ENCODE assay signal across 1 cellular context in the genomic region with DNA sequence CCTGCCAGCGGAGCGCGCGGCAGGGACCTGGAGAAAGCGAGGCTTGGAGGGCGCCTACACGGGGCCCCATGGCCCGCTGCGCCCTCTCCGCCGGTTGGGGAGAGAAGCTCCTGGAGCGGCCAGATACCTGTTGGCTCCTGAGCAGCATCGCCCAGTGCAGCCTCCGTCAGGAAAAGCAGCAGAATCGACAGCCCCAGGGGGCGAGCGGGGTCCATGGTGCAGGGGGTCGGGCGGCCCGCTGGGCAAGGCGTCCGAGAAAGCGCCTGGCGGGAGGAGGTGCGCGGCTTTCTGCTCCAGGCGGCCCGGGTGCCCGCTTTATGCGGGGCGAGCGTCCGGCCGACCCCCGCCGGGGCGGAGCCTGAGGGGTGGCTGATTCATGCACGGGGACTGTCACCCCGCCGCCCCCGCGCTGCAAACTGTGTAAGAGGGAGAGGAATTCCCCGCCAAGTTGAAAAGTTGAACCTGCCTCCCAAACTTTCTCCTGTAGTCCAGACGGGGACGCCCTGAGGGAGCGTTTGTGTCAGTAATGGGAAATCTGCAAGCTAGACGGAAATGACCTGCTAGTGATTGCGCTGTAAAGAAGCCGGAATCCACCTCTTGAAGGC.
TF ChIP-seq lines count a peak whose summit lies in the region.

A gene with protein sequence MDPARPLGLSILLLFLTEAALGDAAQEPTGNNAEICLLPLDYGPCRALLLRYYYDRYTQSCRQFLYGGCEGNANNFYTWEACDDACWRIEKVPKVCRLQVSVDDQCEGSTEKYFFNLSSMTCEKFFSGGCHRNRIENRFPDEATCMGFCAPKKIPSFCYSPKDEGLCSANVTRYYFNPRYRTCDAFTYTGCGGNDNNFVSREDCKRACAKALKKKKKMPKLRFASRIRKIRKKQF (minus strand): TSS at position 290 of the 605 bp plus-strand sequence. CDS start 75 bp downstream, at position 215.

TF ChIP-seq in GM23338, 12 proteins besides CTCF, POLR2A, EP300 and RAD21 (continued from another document):
- TF ChIP-seq, protein P1, sequence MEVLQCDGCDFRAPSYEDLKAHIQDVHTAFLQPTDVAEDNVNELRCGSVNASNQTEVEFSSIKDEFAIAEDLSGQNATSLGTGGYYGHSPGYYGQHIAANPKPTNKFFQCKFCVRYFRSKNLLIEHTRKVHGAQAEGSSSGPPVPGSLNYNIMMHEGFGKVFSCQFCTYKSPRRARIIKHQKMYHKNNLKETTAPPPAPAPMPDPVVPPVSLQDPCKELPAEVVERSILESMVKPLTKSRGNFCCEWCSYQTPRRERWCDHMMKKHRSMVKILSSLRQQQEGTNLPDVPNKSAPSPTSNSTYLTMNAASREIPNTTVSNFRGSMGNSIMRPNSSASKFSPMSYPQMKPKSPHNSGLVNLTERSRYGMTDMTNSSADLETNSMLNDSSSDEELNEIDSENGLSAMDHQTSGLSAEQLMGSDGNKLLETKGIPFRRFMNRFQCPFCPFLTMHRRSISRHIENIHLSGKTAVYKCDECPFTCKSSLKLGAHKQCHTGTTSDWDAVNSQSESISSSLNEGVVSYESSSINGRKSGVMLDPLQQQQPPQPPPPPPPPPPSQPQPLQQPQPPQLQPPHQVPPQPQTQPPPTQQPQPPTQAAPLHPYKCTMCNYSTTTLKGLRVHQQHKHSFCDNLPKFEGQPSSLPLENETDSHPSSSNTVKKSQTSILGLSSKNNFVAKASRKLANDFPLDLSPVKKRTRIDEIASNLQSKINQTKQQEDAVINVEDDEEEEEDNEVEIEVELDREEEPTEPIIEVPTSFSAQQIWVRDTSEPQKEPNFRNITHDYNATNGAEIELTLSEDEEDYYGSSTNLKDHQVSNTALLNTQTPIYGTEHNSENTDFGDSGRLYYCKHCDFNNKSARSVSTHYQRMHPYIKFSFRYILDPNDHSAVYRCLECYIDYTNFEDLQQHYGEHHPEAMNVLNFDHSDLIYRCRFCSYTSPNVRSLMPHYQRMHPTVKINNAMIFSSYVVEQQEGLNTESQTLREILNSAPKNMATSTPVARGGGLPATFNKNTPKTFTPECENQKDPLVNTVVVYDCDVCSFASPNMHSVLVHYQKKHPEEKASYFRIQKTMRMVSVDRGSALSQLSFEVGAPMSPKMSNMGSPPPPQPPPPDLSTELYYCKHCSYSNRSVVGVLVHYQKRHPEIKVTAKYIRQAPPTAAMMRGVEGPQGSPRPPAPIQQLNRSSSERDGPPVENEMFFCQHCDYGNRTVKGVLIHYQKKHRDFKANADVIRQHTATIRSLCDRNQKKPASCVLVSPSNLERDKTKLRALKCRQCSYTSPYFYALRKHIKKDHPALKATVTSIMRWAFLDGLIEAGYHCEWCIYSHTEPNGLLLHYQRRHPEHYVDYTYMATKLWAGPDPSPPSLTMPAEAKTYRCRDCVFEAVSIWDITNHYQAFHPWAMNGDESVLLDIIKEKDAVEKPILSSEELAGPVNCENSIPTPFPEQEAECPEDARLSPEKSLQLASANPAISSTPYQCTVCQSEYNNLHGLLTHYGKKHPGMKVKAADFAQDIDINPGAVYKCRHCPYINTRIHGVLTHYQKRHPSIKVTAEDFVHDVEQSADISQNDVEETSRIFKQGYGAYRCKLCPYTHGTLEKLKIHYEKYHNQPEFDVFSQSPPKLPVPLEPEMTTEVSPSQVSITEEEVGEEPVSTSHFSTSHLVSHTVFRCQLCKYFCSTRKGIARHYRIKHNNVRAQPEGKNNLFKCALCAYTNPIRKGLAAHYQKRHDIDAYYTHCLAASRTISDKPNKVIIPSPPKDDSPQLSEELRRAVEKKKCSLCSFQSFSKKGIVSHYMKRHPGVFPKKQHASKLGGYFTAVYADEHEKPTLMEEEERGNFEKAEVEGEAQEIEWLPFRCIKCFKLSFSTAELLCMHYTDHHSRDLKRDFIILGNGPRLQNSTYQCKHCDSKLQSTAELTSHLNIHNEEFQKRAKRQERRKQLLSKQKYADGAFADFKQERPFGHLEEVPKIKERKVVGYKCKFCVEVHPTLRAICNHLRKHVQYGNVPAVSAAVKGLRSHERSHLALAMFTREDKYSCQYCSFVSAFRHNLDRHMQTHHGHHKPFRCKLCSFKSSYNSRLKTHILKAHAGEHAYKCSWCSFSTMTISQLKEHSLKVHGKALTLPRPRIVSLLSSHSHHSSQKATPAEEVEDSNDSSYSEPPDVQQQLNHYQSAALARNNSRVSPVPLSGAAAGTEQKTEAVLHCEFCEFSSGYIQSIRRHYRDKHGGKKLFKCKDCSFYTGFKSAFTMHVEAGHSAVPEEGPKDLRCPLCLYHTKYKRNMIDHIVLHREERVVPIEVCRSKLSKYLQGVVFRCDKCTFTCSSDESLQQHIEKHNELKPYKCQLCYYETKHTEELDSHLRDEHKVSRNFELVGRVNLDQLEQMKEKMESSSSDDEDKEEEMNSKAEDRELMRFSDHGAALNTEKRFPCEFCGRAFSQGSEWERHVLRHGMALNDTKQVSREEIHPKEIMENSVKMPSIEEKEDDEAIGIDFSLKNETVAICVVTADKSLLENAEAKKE (CRISPR knock-in tag; IDR thresholded peaks at IDR 0.05), result no peak
- TF ChIP-seq ZNF114 (CRISPR knock-in tag; IDR thresholded peaks at IDR 0.05) (no peak), POLR2AphosphoS5 (IDR thresholded peaks at IDR 0.05; ENCODE audit: low read depth) (no peak), JUNB (IDR thresholded peaks at IDR 0.05; ENCODE audit: unreplicated experiment) (no peak), ZNF331 (CRISPR knock-in tag; IDR thresholded peaks at IDR 0.05; ENCODE audit: low read depth) (no peak), NANOG (IDR thresholded peaks at IDR 0.05; ENCODE audit: borderline replicate concordance) (no peak)
